16 cellular contexts compared by ENCODE assay signal in genomic region chr7:13235961-13236360, GRCh38.
"Had no signal": no experiment of that assay in that cellular context is flagged by ENCODE, and none has a peak within 500 bp of the region (broad histone marks: within the 10 kb centered on the region; RNA-seq: fewer than 3 reads in every experiment).

No MANE protein-coding gene starts in this region.

- H3K4me1 ChIP-seq: esophagus squamous epithelium, gastrocnemius medialis, lower lobe of right lung had no signal

- DNase-seq: effector memory CD4-positive, alpha-beta T cell; esophagus squamous epithelium; gastrocnemius medialis; islet precursor cell; lower lobe of right lung; naive B cell; posterior cingulate gyrus; right cardiac atrium; stimulated activated CD4-positive, alpha-beta T cell treated with anti-CD3 and anti-CD28 coated beads, Interleukin-2, amount 100 ng/mL, for 48 hours; stimulated activated naive CD4-positive, alpha-beta T cell treated with Interleukin-2 at 50 U/mL for 16 hours; trophoblast cell had no signal

- H3K36me3 ChIP-seq: esophagus squamous epithelium, gastrocnemius medialis, lower lobe of right lung had no signal

- H3K9me3 Mint-ChIP-seq: central memory CD8-positive, alpha-beta T cell; memory B cell; naive B cell; nephron had no signal

- H3K27ac ChIP-seq: esophagus squamous epithelium, gastrocnemius medialis, lower lobe of right lung had no signal

- H3K4me3 Mint-ChIP-seq: central memory CD8-positive, alpha-beta T cell; memory B cell; naive B cell; nephron had no signal

- H3K36me3 Mint-ChIP-seq: memory B cell, naive B cell had no signal

- H3K27ac Mint-ChIP-seq: memory B cell, nephron had no signal

- H3K4me3 ChIP-seq: esophagus squamous epithelium, gastrocnemius medialis, lower lobe of right lung, smooth muscle cell had no signal

- H3K9me3 ChIP-seq: esophagus squamous epithelium, gastrocnemius medialis, lower lobe of right lung had no signal

- H3K4me1 Mint-ChIP-seq: central memory CD8-positive, alpha-beta T cell; memory B cell; naive B cell; nephron had no signal

- H3K27me3 ChIP-seq: esophagus squamous epithelium, gastrocnemius medialis had no signal

- ATAC-seq: gastrocnemius medialis, left lobe of liver, lower lobe of right lung, right cardiac atrium had no signal

- H3K27me3 Mint-ChIP-seq: central memory CD8-positive, alpha-beta T cell; memory B cell had no signal
